In the genomic region with DNA sequence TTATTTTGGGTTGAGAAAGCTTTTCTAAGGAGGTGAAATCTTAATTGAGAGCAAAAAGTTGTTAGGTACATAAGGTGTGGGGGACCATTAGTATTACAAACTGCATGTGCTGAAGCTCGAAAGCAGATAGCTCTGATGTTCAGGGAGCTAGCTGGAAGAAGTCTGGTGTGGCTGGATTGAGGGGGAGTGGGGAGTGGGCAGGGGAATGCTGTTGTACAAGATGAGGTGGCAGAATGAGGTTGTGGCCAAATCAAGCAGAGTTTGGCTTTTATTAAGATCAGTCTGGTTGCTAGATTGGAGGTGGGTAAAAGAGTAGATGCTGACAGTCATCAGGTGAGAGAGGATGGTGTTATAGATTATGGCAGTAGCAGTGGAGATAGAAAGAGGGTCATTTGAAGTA, we compare ENCODE assay signal across 20 cellular contexts.
"Had no signal": no experiment of that assay in that cellular context is flagged by ENCODE, and none has a peak within 500 bp of the region (broad histone marks: within the 10 kb centered on the region; RNA-seq: fewer than 3 reads in every experiment).

No MANE protein-coding gene starts in this region.

- DNase-seq: KBM-7, MV-4-11, NCI-H1048, NCI-H1105 treated with DMSO at 0.1 percent for 48 hours, NCI-H1417 treated with DMSO at 0.1 percent for 48 hours, NCI-H146, NCI-H1694 treated with DMSO at 0.1 percent for 48 hours, NCI-H1930, NCI-H2081, NCI-H2107, NCI-H2227 treated with DMSO at 0.1 percent for 48 hours, NCI-H510A, NCI-H524 treated with DMSO at 0.1 percent for 48 hours, NCI-H69, NCI-H774, Right ventricle myocardium superior, RPMI8226, SK-N-SH, SW 1271 had no signal

- FAIRE-seq: RCC 7860 had no signal
